Comparison of ENCODE assay signal across 8 cellular contexts in the genomic region with DNA sequence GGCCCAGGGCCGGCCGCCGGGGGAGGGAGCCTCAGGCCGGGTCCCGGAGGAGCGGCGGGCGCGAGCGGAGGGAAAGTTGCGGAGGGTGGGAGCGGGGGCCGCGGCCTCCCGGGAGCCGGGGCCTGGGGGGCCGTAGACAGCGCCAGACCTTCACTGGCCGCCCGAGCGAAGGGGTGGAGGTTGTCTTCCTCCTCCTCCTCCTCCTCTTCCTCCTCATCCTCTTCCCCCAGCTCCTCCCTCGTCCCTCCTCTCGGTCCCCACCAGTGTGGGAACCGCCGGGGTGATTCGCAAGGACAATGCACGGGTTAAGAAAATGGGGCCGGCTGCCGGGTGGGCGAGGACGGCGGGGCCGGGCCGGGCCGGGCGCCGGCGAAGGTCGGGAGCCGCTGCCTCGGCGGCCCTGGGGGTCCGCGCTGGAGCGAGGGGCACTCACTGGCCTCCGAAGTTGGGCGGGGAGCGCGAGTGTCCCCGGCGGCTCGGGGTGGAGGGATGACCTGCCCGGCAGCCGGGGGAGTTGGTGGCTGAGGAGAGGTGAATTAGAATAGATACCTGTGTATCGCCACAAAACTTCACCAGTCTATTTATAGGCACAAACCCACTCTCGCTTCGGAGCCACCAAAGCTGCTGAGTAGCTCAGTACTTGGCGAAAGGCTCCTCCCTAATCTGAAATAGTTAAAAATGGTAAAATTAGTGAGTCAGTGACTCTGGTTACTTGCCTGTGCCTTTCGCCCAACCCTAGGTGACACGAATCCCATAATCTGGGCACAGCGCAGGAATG. TPM values are rescaled to one million over a fixed set of nuclear protein-coding genes. Genes with fewer than 3 reads are reported as not detected.
DNase-seq lines count a peak whose midpoint lies in the region; ATAC-seq, FAIRE-seq and TF ChIP-seq lines count a peak whose summit lies in the region.

No MANE protein-coding gene starts in this region.

- H3K36me3 ChIP-seq in CD8-positive, alpha-beta memory T cell (ENCODE audit: insufficient read depth, low read length): no peaks in the 10 kb centered on the region
- no peaks in the 10 kb centered on the region for H3K36me3 ChIP-seq in bronchial epithelial cell (ENCODE audit: control insufficient read depth, insufficient read depth, low read length)

- ATAC-seq in left lobe of liver (peak; percentile 32), HG03159 (IDR thresholded peaks at IDR 0.05; ENCODE audit: unreplicated experiment) (no peak), GM18520 (IDR thresholded peaks at IDR 0.05; ENCODE audit: unreplicated experiment) (no peak)

- peak; percentile 9 to 60 (median 25) for DNase-seq in CD8-positive, alpha-beta memory T cell
- DNase-seq in HFFc6: peak; percentile 53
- DNase-seq in UCSD-AML1 (lab: John Stamatoyannopoulos, UW; ENCODE audit: unreplicated experiment): peak; percentile 49
- no peak for DNase-seq in bronchial epithelial cell (ENCODE audit: low read depth)
- peak; percentile 66 for DNase-seq in left lobe of liver (ENCODE audit: low spot score)
- DNase-seq in stimulated activated CD4-positive, alpha-beta T cell treated with anti-CD3 and anti-CD28 coated beads, Interleukin-4, amount 100 ng/mL, for 24 hours: peak; percentile 45

- TF ChIP-seq CTCF in HFFc6 (IDR thresholded peaks at IDR 0.05) (no peak), bronchial epithelial cell (IDR thresholded peaks at IDR 0.05; ENCODE audit: insufficient read depth, low read length, severe bottlenecking) (no peak)

- H3K4me1 ChIP-seq in CD8-positive, alpha-beta memory T cell (ENCODE audit: insufficient read depth, low read length): peaks cover 41% of the 10 kb centered on the region

- no peaks in the 10 kb centered on the region for H3K9me3 ChIP-seq in CD8-positive, alpha-beta memory T cell (ENCODE audit: low read length)

- H3K27me3 Mint-ChIP-seq in CD8-positive, alpha-beta memory T cell: peaks cover 0 to 7% of the 10 kb centered on the region in 2 donors
- no peaks in the 10 kb centered on the region; the same call in 1 of the 2 replicates for H3K27me3 Mint-ChIP-seq in HFFc6 (ENCODE audit: insufficient read depth)

- no peak for FAIRE-seq in bronchial epithelial cell (lab: Jason Lieb, UNC)

- peak overlapping the region; percentile 86 for H3K27ac ChIP-seq in CD8-positive, alpha-beta memory T cell (ENCODE audit: low read depth, low read length)

- H3K4me3 Mint-ChIP-seq in CD8-positive, alpha-beta memory T cell: peak overlapping the region; percentile 83 to 95 (median 92)
- H3K4me3 Mint-ChIP-seq in HFFc6: peak overlapping the region; percentile 94

- H3K27me3 ChIP-seq in CD8-positive, alpha-beta memory T cell (ENCODE audit: insufficient read depth, low read length, poor library complexity, severe bottlenecking): no peaks in the 10 kb centered on the region
- no peaks in the 10 kb centered on the region for H3K27me3 ChIP-seq in bronchial epithelial cell (ENCODE audit: control insufficient read depth, insufficient read depth, low read length)

- H3K27ac Mint-ChIP-seq in CD8-positive, alpha-beta memory T cell: peak overlapping the region; percentile 82 to 97 (median 92)
- H3K27ac Mint-ChIP-seq in HFFc6: peak overlapping the region; percentile 97

- H3K4me3 ChIP-seq in CD8-positive, alpha-beta memory T cell (ENCODE audit: low read length): peak overlapping the region; percentile 80
- H3K4me3 ChIP-seq in bronchial epithelial cell (ENCODE audit: low read depth, low read length): peak overlapping the region; percentile 89

- H3K36me3 Mint-ChIP-seq in CD8-positive, alpha-beta memory T cell: peaks cover 0 to 18% (median 0%) of the 10 kb centered on the region in 3 donors
- peaks cover 9% of the 10 kb centered on the region for H3K36me3 Mint-ChIP-seq in HFFc6 (ENCODE audit: low read depth)

- CTCF ChIA-PET in CD8-positive, alpha-beta memory T cell (lab: Charles Lee): interaction anchor here (1.3 to 1.9 kb wide), 2 partner anchors 79 to 196 kb away, joined by 3 to 7 read pairs; no protein-coding TSS in a partner anchor

- H3K4me1 Mint-ChIP-seq in CD8-positive, alpha-beta memory T cell: peaks cover 49 to 60% (median 57%) of the 10 kb centered on the region in 3 donors
- H3K4me1 Mint-ChIP-seq in HFFc6 (ENCODE audit: low read depth): peaks cover 52% of the 10 kb centered on the region

- POLR2A ChIA-PET in CD8-positive, alpha-beta memory T cell (lab: Charles Lee): interaction anchor here (0.8 to 1.4 kb wide), 3 partner anchors 11 to 101 kb away, joined by 3 to 7 read pairs (median 4); partner anchors contain the start of gene VPS26C

- H3K9me3 Mint-ChIP-seq in CD8-positive, alpha-beta memory T cell: peaks cover 0 to 5% (median 0%) of the 10 kb centered on the region in 5 donors
- H3K9me3 Mint-ChIP-seq in HFFc6: no peaks in the 10 kb centered on the region

RNA-seq across cellular contexts. Expression of gene DYRK1A, which starts 1.4 kb away (rescaled TPM):
- total RNA-seq in CD8-positive, alpha-beta memory T cell: 10 to 100 TPM; 66.1 to 69.6 TPM
- polyA plus RNA-seq in CD8-positive, alpha-beta memory T cell: 3.7 TPM
- total RNA-seq in HFFc6 (2021; fragmentation: NEBNext Ultra II Directional; extraction: Animal tissue kit (Norgen Biotek cat#: 25700)): 10 to 100 TPM; 35.8 to 47.3 (median 42.5) TPM
- total RNA-seq in bronchial epithelial cell (47.4 and 51.1 TPM in 2 replicates), left lobe of liver (21.6 TPM)
